ENCODE assay signal across 1 cellular context in the genomic region with DNA sequence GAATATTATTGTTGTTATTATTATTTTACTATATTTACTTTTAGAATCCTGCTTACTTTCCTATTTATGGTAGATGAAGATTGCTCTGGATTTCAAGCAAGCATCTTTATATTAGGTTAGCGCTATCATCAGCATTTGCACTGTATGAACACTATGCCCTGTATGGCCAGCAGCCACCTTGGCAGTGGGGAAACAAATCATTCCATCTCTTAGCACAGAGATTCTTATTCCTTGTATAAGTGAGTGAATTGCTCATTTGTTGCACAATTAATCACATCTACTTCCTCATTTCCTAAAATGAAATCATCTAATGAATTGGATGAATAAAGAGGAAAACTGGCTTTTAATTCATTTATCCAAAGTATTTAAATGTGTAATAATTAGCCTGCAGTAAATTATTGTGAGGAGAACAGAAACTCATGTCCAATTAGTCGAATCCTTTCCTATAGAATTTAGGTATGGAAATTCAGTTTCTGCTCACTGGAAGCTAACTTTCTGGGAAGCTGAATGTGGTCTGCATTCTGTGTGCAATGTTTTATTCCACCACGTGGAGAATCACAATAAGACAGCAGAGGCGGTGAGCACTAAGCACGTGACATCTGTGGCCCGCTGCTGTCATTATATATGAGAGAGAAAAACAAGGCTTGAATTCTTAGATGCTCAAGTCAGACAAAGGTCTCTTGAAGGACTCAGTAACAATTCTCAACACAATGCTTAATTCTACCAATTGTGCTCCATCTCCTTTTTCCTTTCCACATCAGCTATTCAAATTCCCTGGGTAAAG.
TF ChIP-seq lines count a peak whose summit lies in the region.

No MANE protein-coding gene starts in this region.

TF ChIP-seq in HepG2, 621 proteins besides CTCF, POLR2A, EP300 and RAD21 (continued from another document):
- TF ChIP-seq, protein P1, sequence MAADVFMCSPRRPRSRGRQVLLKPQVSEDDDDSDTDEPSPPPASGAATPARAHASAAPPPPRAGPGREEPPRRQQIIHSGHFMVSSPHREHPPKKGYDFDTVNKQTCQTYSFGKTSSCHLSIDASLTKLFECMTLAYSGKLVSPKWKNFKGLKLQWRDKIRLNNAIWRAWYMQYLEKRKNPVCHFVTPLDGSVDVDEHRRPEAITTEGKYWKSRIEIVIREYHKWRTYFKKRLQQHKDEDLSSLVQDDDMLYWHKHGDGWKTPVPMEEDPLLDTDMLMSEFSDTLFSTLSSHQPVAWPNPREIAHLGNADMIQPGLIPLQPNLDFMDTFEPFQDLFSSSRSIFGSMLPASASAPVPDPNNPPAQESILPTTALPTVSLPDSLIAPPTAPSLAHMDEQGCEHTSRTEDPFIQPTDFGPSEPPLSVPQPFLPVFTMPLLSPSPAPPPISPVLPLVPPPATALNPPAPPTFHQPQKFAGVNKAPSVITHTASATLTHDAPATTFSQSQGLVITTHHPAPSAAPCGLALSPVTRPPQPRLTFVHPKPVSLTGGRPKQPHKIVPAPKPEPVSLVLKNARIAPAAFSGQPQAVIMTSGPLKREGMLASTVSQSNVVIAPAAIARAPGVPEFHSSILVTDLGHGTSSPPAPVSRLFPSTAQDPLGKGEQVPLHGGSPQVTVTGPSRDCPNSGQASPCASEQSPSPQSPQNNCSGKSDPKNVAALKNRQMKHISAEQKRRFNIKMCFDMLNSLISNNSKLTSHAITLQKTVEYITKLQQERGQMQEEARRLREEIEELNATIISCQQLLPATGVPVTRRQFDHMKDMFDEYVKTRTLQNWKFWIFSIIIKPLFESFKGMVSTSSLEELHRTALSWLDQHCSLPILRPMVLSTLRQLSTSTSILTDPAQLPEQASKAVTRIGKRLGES (CRISPR knock-in tag; IDR thresholded peaks at IDR 0.05; ENCODE audit: borderline replicate concordance), result no peak
- TF ChIP-seq CC2D1A (CRISPR knock-in tag; IDR thresholded peaks at IDR 0.05), result no peak
- no peak for TF ChIP-seq EHMT2 (IDR thresholded peaks at IDR 0.05; ENCODE audit: borderline replicate concordance, low read depth, low read length)
